Comparison of ENCODE assay signal across 15 cellular contexts in genomic region chr17:40463122-40463550, GRCh38. TPM values are rescaled to one million over a fixed set of nuclear protein-coding genes. Genes with fewer than 3 reads are reported as not detected.
DNase-seq lines count a peak whose midpoint lies in the region; ATAC-seq and TF ChIP-seq lines count a peak whose summit lies in the region.
"Had no signal": no experiment of that assay in that cellular context is flagged by ENCODE, and none has a peak within 500 bp of the region (broad histone marks: within the 10 kb centered on the region; RNA-seq: fewer than 3 reads in every experiment).

No MANE protein-coding gene starts in this region.

- BruUV-seq in A673 (replicated peaks; lab: Mats Ljungman, UMichigan): no TSS peak

- TF ChIP-seq CTCF in heart right ventricle (IDR thresholded peaks at IDR 0.05) (no peak), nephron progenitor cell (IDR thresholded peaks at IDR 0.05) (no peak), type B pancreatic cell (conservative IDR thresholded peaks at IDR 0.05) (no peak), A673 (conservative IDR thresholded peaks at IDR 0.05; ENCODE audit: low read depth, low read length) (no peak)

- peaks cover 9% of the 10 kb centered on the region for H3K27me3 Mint-ChIP-seq in nephron progenitor cell (ENCODE audit: low read depth, poor library complexity)
- H3K27me3 Mint-ChIP-seq in type B pancreatic cell: peaks cover 4% of the 10 kb centered on the region
- H3K27me3 Mint-ChIP-seq: activated CD4-positive, alpha-beta memory T cell treated with anti-CD3 and anti-CD28 coated beads for 36 hours; CD4-positive, alpha-beta memory T cell had no signal

- CTCF ChIA-PET in A673 (lab: Charles Lee): no interaction called here

- intact Hi-C loops in Right ventricle myocardium superior (cut with DNase I) (no loop called here), cardiac septum (cut with DNase I) (no loop called here), heart right ventricle (cut with DNase I) (no loop called here), A673 (cut with micrococcal nuclease; ENCODE audit: unreplicated experiment) (no loop called here)

- H3K36me3 ChIP-seq in heart right ventricle (peaks cover 0 to 8% (median 0%) of the 10 kb centered on the region in 9 donors), A673 (ENCODE audit: insufficient read depth, low read length, poor library complexity, severe bottlenecking) (no peaks in the 10 kb centered on the region)

- no peak overlapping the region for H3K4me3 ChIP-seq in heart right ventricle
- H3K4me3 ChIP-seq in A673 (ENCODE audit: low read depth, low read length, poor library complexity, severe bottlenecking): no peak overlapping the region
- H3K4me3 ChIP-seq: coronary artery had no signal

- H3K4me1 Mint-ChIP-seq in nephron progenitor cell (peaks cover 69% of the 10 kb centered on the region), type B pancreatic cell (ENCODE audit: unreplicated experiment) (peaks cover 41% of the 10 kb centered on the region)
- H3K4me1 Mint-ChIP-seq: CD4-positive, alpha-beta memory T cell had no signal

- POLR2A ChIA-PET in A673 (lab: Charles Lee; ENCODE audit: low non-redundant PET): no interaction called here

- peak overlapping the region in 9 of 10 donors; percentile 12 to 73 (median 56) for H3K27ac ChIP-seq in heart right ventricle
- H3K27ac ChIP-seq in A673 (ENCODE audit: low read depth, low read length, poor library complexity, severe bottlenecking): no peak overlapping the region

- H3K9me3 Mint-ChIP-seq in nephron progenitor cell (no peaks in the 10 kb centered on the region), type B pancreatic cell (no peaks in the 10 kb centered on the region)
- H3K9me3 Mint-ChIP-seq in activated naive CD4-positive, alpha-beta T cell treated with anti-CD3 and anti-CD28 coated beads, Interleukin-2, amount 50 U/mL, for 72 hours: no peaks in the 10 kb centered on the region
- H3K9me3 Mint-ChIP-seq: activated CD4-positive, alpha-beta memory T cell treated with anti-CD3 and anti-CD28 coated beads for 36 hours; activated T-cell treated with anti-CD3 and anti-CD28 coated beads, Interleukin-2, amount 50 U/mL, for 72 hours; CD4-positive, alpha-beta memory T cell had no signal

- peak overlapping the region; percentile 61 for H3K4me3 Mint-ChIP-seq in nephron progenitor cell
- peak overlapping the region; percentile 44 for H3K4me3 Mint-ChIP-seq in type B pancreatic cell
- H3K4me3 Mint-ChIP-seq: activated CD4-positive, alpha-beta memory T cell treated with anti-CD3 and anti-CD28 coated beads for 36 hours; activated T-cell treated with anti-CD3 and anti-CD28 coated beads, Interleukin-2, amount 50 U/mL, for 72 hours; CD4-positive, alpha-beta memory T cell had no signal

- 52 to 54% methylated on average over 11 of the region's 11 CpGs for WGBS in heart right ventricle, 2 donors

- H3K4me1 ChIP-seq in heart right ventricle (peaks cover 10 to 56% (median 31%) of the 10 kb centered on the region in 9 donors), A673 (ENCODE audit: insufficient read depth, low read length, poor library complexity, severe bottlenecking) (peaks cover 5% of the 10 kb centered on the region)

- DNase-seq in Right ventricle myocardium superior (no peak), cardiac septum (ENCODE audit: low spot score) (no peak), heart right ventricle (no peak), nephron progenitor cell (peak; percentile 47), type B pancreatic cell (ENCODE audit: extremely low spot score, unreplicated experiment) (no peak), NCI-H82 treated with DMSO at 0.1 percent for 48 hours (lab: John Stamatoyannopoulos, UW; ENCODE audit: unreplicated experiment) (no peak), A673 (ENCODE audit: low spot score) (no peak)
- DNase-seq in activated naive CD4-positive, alpha-beta T cell treated with anti-CD3 and anti-CD28 coated beads, Interleukin-2, amount 50 U/mL, for 72 hours (ENCODE audit: low spot score in 2 of 2): no peak
- DNase-seq: activated CD4-positive, alpha-beta memory T cell treated with anti-CD3 and anti-CD28 coated beads for 36 hours; activated T-cell treated with anti-CD3 and anti-CD28 coated beads, Interleukin-2, amount 50 U/mL, for 72 hours; CD4-positive, alpha-beta memory T cell; retina; SIG-M5; stimulated activated CD4-positive, alpha-beta T cell treated with anti-CD3 and anti-CD28 coated beads, Interleukin-4, amount 100 ng/mL, for 1 hour had no signal

- H3K9me3 ChIP-seq in heart right ventricle: no peaks in the 10 kb centered on the region
- no peaks in the 10 kb centered on the region for H3K9me3 ChIP-seq in A673 (ENCODE audit: low read depth, low read length, poor library complexity, severe bottlenecking)

- H3K27me3 ChIP-seq in heart right ventricle: peaks cover 0 to 6% (median 0%) of the 10 kb centered on the region in 7 donors
- no peaks in the 10 kb centered on the region for H3K27me3 ChIP-seq in A673 (replicated peaks; ENCODE audit: insufficient read depth, low read depth, low read length, poor library complexity)

- H3K27ac Mint-ChIP-seq in nephron progenitor cell: peak overlapping the region; percentile 91
- H3K27ac Mint-ChIP-seq in type B pancreatic cell: peak overlapping the region; percentile 48
- H3K27ac Mint-ChIP-seq in activated naive CD4-positive, alpha-beta T cell treated with anti-CD3 and anti-CD28 coated beads, Interleukin-2, amount 50 U/mL, for 72 hours: no peak overlapping the region
- H3K27ac Mint-ChIP-seq: activated CD4-positive, alpha-beta memory T cell treated with anti-CD3 and anti-CD28 coated beads for 36 hours; activated T-cell treated with anti-CD3 and anti-CD28 coated beads, Interleukin-2, amount 50 U/mL, for 72 hours had no signal

- peaks cover 5% of the 10 kb centered on the region for H3K36me3 Mint-ChIP-seq in nephron progenitor cell (ENCODE audit: low read depth)
- H3K36me3 Mint-ChIP-seq in type B pancreatic cell: no peaks in the 10 kb centered on the region
- no peaks in the 10 kb centered on the region for H3K36me3 Mint-ChIP-seq in activated naive CD4-positive, alpha-beta T cell treated with anti-CD3 and anti-CD28 coated beads, Interleukin-2, amount 50 U/mL, for 72 hours
- H3K36me3 Mint-ChIP-seq: activated CD4-positive, alpha-beta memory T cell treated with anti-CD3 and anti-CD28 coated beads for 36 hours; CD4-positive, alpha-beta memory T cell had no signal

- ATAC-seq in Right ventricle myocardium superior (ENCODE audit: poor library complexity): peak; percentile 4
- peak in 6 of 8 donors; percentile 3 to 46 (median 17) for ATAC-seq in heart right ventricle
- ATAC-seq in activated naive CD4-positive, alpha-beta T cell treated with anti-CD3 and anti-CD28 coated beads, Interleukin-2, amount 50 U/mL, for 72 hours: no peak
- ATAC-seq: activated T-cell treated with anti-CD3 and anti-CD28 coated beads, Interleukin-2, amount 50 U/mL, for 72 hours had no signal

RNA-seq across cellular contexts. Expression of gene IGFBP4, which starts 19.9 kb away (rescaled TPM):
- total RNA-seq in Right ventricle myocardium superior: 157 TPM
- 164 TPM for total RNA-seq in cardiac septum
- 100 to 1,000 TPM in 6 of 10 donors, 10 to 100 TPM in 4; 65.1 to 301 (median 123) TPM for total RNA-seq in heart right ventricle
- polyA plus RNA-seq in heart right ventricle: 100 to 1,000 TPM; 224 to 295 TPM
- 25.7 and 78.2 TPM in 2 replicates for total RNA-seq in type B pancreatic cell (ENCODE audit: low replicate concordance)
- 10 to 100 TPM in 1 of 2 donors, 1 to 10 TPM in 1; 8.4 to 85.1 TPM for total RNA-seq in activated naive CD4-positive, alpha-beta T cell treated with anti-CD3 and anti-CD28 coated beads, Interleukin-2, amount 50 U/mL, for 72 hours
- 4.8 and 6.5 TPM in 2 replicates for total RNA-seq in A673 (2021)

RNA-seq across cellular contexts. Expression of gene TNS4, which starts 38.3 kb away (rescaled TPM):
- total RNA-seq in Right ventricle myocardium superior (not detected), cardiac septum (not detected), heart right ventricle (under 1 TPM in 1 of 10 donors, not detected in 9; 0.62 TPM), type B pancreatic cell (ENCODE audit: low replicate concordance) (1.8 and 2.3 TPM in 2 replicates), A673 (2021) (not detected in 2 replicates)
- polyA plus RNA-seq in heart right ventricle: under 1 TPM in 1 of 2 donors, not detected in 1; 0.01 TPM
- total RNA-seq in activated naive CD4-positive, alpha-beta T cell treated with anti-CD3 and anti-CD28 coated beads, Interleukin-2, amount 50 U/mL, for 72 hours: 10 to 100 TPM in 1 of 2 donors, 1 to 10 TPM in 1; 1.7 to 11.6 TPM

RNA-seq across cellular contexts. Expression of gene TOP2A, which starts 45.4 kb away (rescaled TPM):
- total RNA-seq in Right ventricle myocardium superior (2.9 TPM), cardiac septum (0.51 TPM), heart right ventricle (10 to 100 TPM in 1 of 10 donors, 1 to 10 TPM in 4, under 1 TPM in 5; 0.17 to 20.0 (median 1.0) TPM), type B pancreatic cell (ENCODE audit: low replicate concordance) (65.8 and 248 TPM in 2 replicates), A673 (2021) (188 and 216 TPM in 2 replicates)
- polyA plus RNA-seq in heart right ventricle: 1 to 10 TPM in 1 of 2 donors, under 1 TPM in 1; 0.28 to 1.5 TPM
- total RNA-seq in activated naive CD4-positive, alpha-beta T cell treated with anti-CD3 and anti-CD28 coated beads, Interleukin-2, amount 50 U/mL, for 72 hours: 100 to 1,000 TPM; 283 to 508 TPM

Comparison
In these comparisons a context has a peak if more than half of its experiments do, and no peak if none do; other contexts are left out.
1. ATAC-seq: peak in Right ventricle myocardium superior (single experiment) and heart right ventricle (6 of 8); none in activated naive CD4-positive, alpha-beta T cell treated with anti-CD3 and anti-CD28 coated beads, Interleukin-2, amount 50 U/mL, for 72 hours (0 of 2).
2. H3K27ac Mint-ChIP-seq: peak in nephron progenitor cell (single experiment) and type B pancreatic cell (single experiment); none in activated naive CD4-positive, alpha-beta T cell treated with anti-CD3 and anti-CD28 coated beads, Interleukin-2, amount 50 U/mL, for 72 hours (0 of 2).